Comparison of ENCODE assay signal across 8 cellular contexts in genomic region chr11:133835258-133836075, GRCh38. TPM values are rescaled to one million over a fixed set of nuclear protein-coding genes. Genes with fewer than 3 reads are reported as not detected.
DNase-seq lines count a peak whose midpoint lies in the region; ATAC-seq and TF ChIP-seq lines count a peak whose summit lies in the region.

No MANE protein-coding gene starts in this region.

- POLR2A ChIA-PET in HEK293T (lab: Yijun Ruan, JAX) = no interaction called here

- TF ChIP-seq RAD21 in neural cell (conservative IDR thresholded peaks at IDR 0.05) = peak; percentile 99

- CTCF ChIA-PET in HEK293T (lab: Yijun Ruan, JAX) = interaction anchor here (0.6 to 1.9 kb wide), 5 partner anchors 119 to 758 kb away, joined by 3 to 19 read pairs (median 4); no protein-coding TSS in a partner anchor

- H3K4me2 ChIP-seq in Loucy (ENCODE audit: low read depth, low read length, poor library complexity, severe bottlenecking) (no peak overlapping the region), neural cell (ENCODE audit: low read length) (no peak overlapping the region)

- peak; percentile 67 for ATAC-seq in esophagus mucosa

- no peaks in the 10 kb centered on the region for H3K4me1 ChIP-seq in BE2C
- H3K4me1 ChIP-seq in Loucy (ENCODE audit: insufficient read depth, low read length, poor library complexity, severe bottlenecking) = no peaks in the 10 kb centered on the region

- no peak overlapping the region for H3K27ac ChIP-seq in neural cell (ENCODE audit: low read length)

- TF ChIP-seq CTCF in BE2C (IDR thresholded peaks at IDR 0.05; ENCODE audit: low read depth, low read length) (peak; percentile 74), GM12865 (IDR thresholded peaks at IDR 0.05; ENCODE audit: insufficient read depth, low read depth, low read length, missing control alignments) (peak; percentile 59), Loucy (conservative IDR thresholded peaks at IDR 0.05; ENCODE audit: low read length) (peak; percentile 77), neural cell (IDR thresholded peaks at IDR 0.05; ENCODE audit: poor library complexity, severe bottlenecking) (peak; percentile 98)

- H3K9me3 ChIP-seq in BE2C (no peaks in the 10 kb centered on the region), Loucy (ENCODE audit: insufficient read depth, low read depth, low read length) (no peaks in the 10 kb centered on the region), neural cell (ENCODE audit: low read length) (no peaks in the 10 kb centered on the region)

- DNase-seq in BE2C (peak; percentile 45), GM12865 (ENCODE audit: low read depth) (peak; percentile 73), HEK293T (ENCODE audit: extremely low spot score) (peak; percentile 71), SW480 (ENCODE audit: low spot score) (peak; percentile 77)
- DNase-seq in effector CD4-positive, alpha-beta T cell = no peak

- H2AFZ ChIP-seq in Loucy (ENCODE audit: low read length) (no peak overlapping the region), neural cell (ENCODE audit: low read depth, low read length) (no peak overlapping the region)

- H3K79me2 ChIP-seq in Loucy (ENCODE audit: insufficient read depth, low read length) = no peaks in the 10 kb centered on the region
- no peaks in the 10 kb centered on the region for H3K79me2 ChIP-seq in neural cell (replicated peaks; ENCODE audit: insufficient read depth, low read length)

- H3K9me2 ChIP-seq in Loucy (replicated peaks; ENCODE audit: low read depth, low read length) = no peaks in the 10 kb centered on the region
- H3K9me2 ChIP-seq in neural cell (ENCODE audit: insufficient read depth, low read length) = no peaks in the 10 kb centered on the region

- TF ChIP-seq EP300 in neural cell (conservative IDR thresholded peaks at IDR 0.05; ENCODE audit: poor library complexity, severe bottlenecking) = no peak

- H3K9ac ChIP-seq in Loucy (ENCODE audit: low read depth, low read length, poor library complexity, severe bottlenecking) = no peak overlapping the region
- H3K9ac ChIP-seq in neural cell (ENCODE audit: low read length) = no peak overlapping the region

- H4K20me1 ChIP-seq in Loucy (ENCODE audit: insufficient read depth, low read length, poor library complexity, severe bottlenecking) (no peaks in the 10 kb centered on the region), neural cell (ENCODE audit: insufficient read depth) (no peaks in the 10 kb centered on the region)

- no peaks in the 10 kb centered on the region for H3K36me3 ChIP-seq in BE2C
- H3K36me3 ChIP-seq in Loucy (ENCODE audit: insufficient read depth, low read length) = no peaks in the 10 kb centered on the region
- H3K36me3 ChIP-seq in neural cell (ENCODE audit: insufficient read depth, low read length) = no peaks in the 10 kb centered on the region

- H3F3A ChIP-seq in Loucy (ENCODE audit: low read depth) = no peaks in the 10 kb centered on the region
- H3F3A ChIP-seq in neural cell (ENCODE audit: insufficient read depth, low read length, poor library complexity, severe bottlenecking) = no peaks in the 10 kb centered on the region

- no peak overlapping the region for H3K4me3 ChIP-seq in BE2C (ENCODE audit: low read depth, low read length)
- no peak overlapping the region for H3K4me3 ChIP-seq in GM12865 (ENCODE audit: low read depth, low read length)
- H3K4me3 ChIP-seq in Loucy (ENCODE audit: low read length, poor library complexity, severe bottlenecking) = no peak overlapping the region
- H3K4me3 ChIP-seq in neural cell (ENCODE audit: low read length) = no peak overlapping the region

- H3K27me3 ChIP-seq in BE2C = peaks cover under 1% of the 10 kb centered on the region; the same call in 1 of the 2 replicates
- no peaks in the 10 kb centered on the region for H3K27me3 ChIP-seq in Loucy (ENCODE audit: insufficient read depth, low read length, poor library complexity, severe bottlenecking)
- no peaks in the 10 kb centered on the region for H3K27me3 ChIP-seq in neural cell (ENCODE audit: insufficient read depth, low read depth, low read length)

TF ChIP-seq in HEK293T, 16 proteins besides CTCF, POLR2A, EP300 and RAD21:
- no peak for TF ChIP-seq SUZ12 (IDR thresholded peaks at IDR 0.05)
- no peak for TF ChIP-seq ELF4 (IDR thresholded peaks at IDR 0.05)
- no peak for TF ChIP-seq FOXM1 (IDR thresholded peaks at IDR 0.05; ENCODE audit: borderline replicate concordance)
- TF ChIP-seq CTBP1 (IDR thresholded peaks at IDR 0.05; ENCODE audit: borderline replicate concordance) = no peak
- TF ChIP-seq HDGF (IDR thresholded peaks at IDR 0.05; ENCODE audit: borderline replicate concordance) = no peak
- no peak for TF ChIP-seq FOXK2 (IDR thresholded peaks at IDR 0.05)
- no peak for TF ChIP-seq LEF1 (IDR thresholded peaks at IDR 0.05; ENCODE audit: borderline replicate concordance)
- no peak for TF ChIP-seq ZNF384 (IDR thresholded peaks at IDR 0.05)
- TF ChIP-seq ARNT (IDR thresholded peaks at IDR 0.05) = no peak
- no peak for TF ChIP-seq SP1 (IDR thresholded peaks at IDR 0.05)
- no peak for TF ChIP-seq L3MBTL2 (conservative IDR thresholded peaks at IDR 0.05)
- TF ChIP-seq FOXA1 (IDR thresholded peaks at IDR 0.05) = no peak
- no peak for TF ChIP-seq TARDBP (IDR thresholded peaks at IDR 0.05)
- TF ChIP-seq PKNOX1 (IDR thresholded peaks at IDR 0.05) = no peak
- no peak for TF ChIP-seq BHLHE40 (IDR thresholded peaks at IDR 0.05; ENCODE audit: borderline replicate concordance)
- TF ChIP-seq NFRKB (IDR thresholded peaks at IDR 0.05) = no peak

TF ChIP-seq in neural cell, 6 proteins besides CTCF, POLR2A, EP300 and RAD21:
- TF ChIP-seq SMC3 (conservative IDR thresholded peaks at IDR 0.05; ENCODE audit: poor library complexity) = peak; percentile 100
- TF ChIP-seq EZH2 (IDR thresholded peaks at IDR 0.05; ENCODE audit: borderline replicate concordance, insufficient read depth, low read length, poor library complexity, severe bottlenecking) = no peak
TF ChIP-seq in neural cell: peak in this region for 1.

RNA-seq across cellular contexts. Expression of gene SPATA19, which starts 9.8 kb away (rescaled TPM):
- polyA plus RNA-seq in BE2C (2012; ENCODE audit: insufficient read depth, insufficient read length, low read depth) = not detected
- total RNA-seq in esophagus mucosa = not detected
- polyA plus RNA-seq in neural cell = not detected in 2 replicates
- polyA minus RNA-seq in neural cell = not detected in 2 replicates
